ENCODE assay signal across 1 cellular context in genomic region chr14:24379907-24380746, GRCh38.
TF ChIP-seq lines count a peak whose summit lies in the region.

No MANE protein-coding gene starts in this region.

TF ChIP-seq in GM23338, 12 proteins besides CTCF, POLR2A, EP300 and RAD21 (continued from another document):
- TF ChIP-seq STAT1 (IDR thresholded peaks at IDR 0.05; ENCODE audit: unreplicated experiment) = no peak
- TF ChIP-seq POLR2AphosphoS5 (IDR thresholded peaks at IDR 0.05; ENCODE audit: low read depth) = no peak
- TF ChIP-seq, protein P1, sequence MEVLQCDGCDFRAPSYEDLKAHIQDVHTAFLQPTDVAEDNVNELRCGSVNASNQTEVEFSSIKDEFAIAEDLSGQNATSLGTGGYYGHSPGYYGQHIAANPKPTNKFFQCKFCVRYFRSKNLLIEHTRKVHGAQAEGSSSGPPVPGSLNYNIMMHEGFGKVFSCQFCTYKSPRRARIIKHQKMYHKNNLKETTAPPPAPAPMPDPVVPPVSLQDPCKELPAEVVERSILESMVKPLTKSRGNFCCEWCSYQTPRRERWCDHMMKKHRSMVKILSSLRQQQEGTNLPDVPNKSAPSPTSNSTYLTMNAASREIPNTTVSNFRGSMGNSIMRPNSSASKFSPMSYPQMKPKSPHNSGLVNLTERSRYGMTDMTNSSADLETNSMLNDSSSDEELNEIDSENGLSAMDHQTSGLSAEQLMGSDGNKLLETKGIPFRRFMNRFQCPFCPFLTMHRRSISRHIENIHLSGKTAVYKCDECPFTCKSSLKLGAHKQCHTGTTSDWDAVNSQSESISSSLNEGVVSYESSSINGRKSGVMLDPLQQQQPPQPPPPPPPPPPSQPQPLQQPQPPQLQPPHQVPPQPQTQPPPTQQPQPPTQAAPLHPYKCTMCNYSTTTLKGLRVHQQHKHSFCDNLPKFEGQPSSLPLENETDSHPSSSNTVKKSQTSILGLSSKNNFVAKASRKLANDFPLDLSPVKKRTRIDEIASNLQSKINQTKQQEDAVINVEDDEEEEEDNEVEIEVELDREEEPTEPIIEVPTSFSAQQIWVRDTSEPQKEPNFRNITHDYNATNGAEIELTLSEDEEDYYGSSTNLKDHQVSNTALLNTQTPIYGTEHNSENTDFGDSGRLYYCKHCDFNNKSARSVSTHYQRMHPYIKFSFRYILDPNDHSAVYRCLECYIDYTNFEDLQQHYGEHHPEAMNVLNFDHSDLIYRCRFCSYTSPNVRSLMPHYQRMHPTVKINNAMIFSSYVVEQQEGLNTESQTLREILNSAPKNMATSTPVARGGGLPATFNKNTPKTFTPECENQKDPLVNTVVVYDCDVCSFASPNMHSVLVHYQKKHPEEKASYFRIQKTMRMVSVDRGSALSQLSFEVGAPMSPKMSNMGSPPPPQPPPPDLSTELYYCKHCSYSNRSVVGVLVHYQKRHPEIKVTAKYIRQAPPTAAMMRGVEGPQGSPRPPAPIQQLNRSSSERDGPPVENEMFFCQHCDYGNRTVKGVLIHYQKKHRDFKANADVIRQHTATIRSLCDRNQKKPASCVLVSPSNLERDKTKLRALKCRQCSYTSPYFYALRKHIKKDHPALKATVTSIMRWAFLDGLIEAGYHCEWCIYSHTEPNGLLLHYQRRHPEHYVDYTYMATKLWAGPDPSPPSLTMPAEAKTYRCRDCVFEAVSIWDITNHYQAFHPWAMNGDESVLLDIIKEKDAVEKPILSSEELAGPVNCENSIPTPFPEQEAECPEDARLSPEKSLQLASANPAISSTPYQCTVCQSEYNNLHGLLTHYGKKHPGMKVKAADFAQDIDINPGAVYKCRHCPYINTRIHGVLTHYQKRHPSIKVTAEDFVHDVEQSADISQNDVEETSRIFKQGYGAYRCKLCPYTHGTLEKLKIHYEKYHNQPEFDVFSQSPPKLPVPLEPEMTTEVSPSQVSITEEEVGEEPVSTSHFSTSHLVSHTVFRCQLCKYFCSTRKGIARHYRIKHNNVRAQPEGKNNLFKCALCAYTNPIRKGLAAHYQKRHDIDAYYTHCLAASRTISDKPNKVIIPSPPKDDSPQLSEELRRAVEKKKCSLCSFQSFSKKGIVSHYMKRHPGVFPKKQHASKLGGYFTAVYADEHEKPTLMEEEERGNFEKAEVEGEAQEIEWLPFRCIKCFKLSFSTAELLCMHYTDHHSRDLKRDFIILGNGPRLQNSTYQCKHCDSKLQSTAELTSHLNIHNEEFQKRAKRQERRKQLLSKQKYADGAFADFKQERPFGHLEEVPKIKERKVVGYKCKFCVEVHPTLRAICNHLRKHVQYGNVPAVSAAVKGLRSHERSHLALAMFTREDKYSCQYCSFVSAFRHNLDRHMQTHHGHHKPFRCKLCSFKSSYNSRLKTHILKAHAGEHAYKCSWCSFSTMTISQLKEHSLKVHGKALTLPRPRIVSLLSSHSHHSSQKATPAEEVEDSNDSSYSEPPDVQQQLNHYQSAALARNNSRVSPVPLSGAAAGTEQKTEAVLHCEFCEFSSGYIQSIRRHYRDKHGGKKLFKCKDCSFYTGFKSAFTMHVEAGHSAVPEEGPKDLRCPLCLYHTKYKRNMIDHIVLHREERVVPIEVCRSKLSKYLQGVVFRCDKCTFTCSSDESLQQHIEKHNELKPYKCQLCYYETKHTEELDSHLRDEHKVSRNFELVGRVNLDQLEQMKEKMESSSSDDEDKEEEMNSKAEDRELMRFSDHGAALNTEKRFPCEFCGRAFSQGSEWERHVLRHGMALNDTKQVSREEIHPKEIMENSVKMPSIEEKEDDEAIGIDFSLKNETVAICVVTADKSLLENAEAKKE (CRISPR knock-in tag; IDR thresholded peaks at IDR 0.05) = no peak
- TF ChIP-seq ZNF114 (CRISPR knock-in tag; IDR thresholded peaks at IDR 0.05) = no peak
TF ChIP-seq in GM23338: peak in this region for 0.
